ENCODE assay signal across 13 cellular contexts in the genomic region with DNA sequence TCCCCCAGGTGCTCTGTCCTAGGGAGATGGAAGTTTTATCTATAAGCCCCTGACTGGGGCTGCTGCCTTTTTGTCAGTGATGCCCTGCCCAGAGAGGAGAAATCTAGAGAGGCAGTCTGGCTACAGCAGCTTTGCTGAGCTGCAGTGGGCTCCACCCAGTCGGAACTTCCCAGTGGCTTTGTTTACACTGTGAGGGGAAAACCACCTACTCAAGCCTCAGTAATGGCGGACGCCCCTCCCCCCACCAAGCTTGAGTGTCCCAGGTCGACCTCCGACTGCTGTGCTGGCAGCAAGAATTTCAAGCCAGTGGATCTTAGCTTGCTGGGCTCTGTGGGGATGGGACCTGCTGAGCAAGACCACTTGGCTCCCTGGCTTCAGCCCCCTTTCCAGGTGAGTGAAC. TPM values are rescaled to one million over a fixed set of nuclear protein-coding genes. Genes with fewer than 3 reads are reported as not detected.
"Had no signal": no experiment of that assay in that cellular context is flagged by ENCODE, and none has a peak within 500 bp of the region (broad histone marks: within the 10 kb centered on the region; RNA-seq: fewer than 3 reads in every experiment).

No MANE protein-coding gene starts in this region.

RNA-seq across cellular contexts. Expression of gene SPINK13, which starts 12.3 kb away (rescaled TPM):
- total RNA-seq: activated B cell treated with CpG ODN at 0.5 μM for 24 hours; activated naive CD4-positive, alpha-beta T cell treated with anti-CD3 and anti-CD28 coated beads, Interleukin-2, amount 50 U/mL, for 72 hours; gastroesophageal sphincter; left cardiac atrium; lung microvascular endothelial cell; mucosa of descending colon; naive thymus-derived CD8-positive, alpha-beta T cell; omental fat pad; prostate gland; right lobe of liver; spleen; T-helper 1 cell treated with Interleukin-12 subunit alpha and Interleukin-12 subunit beta and Interleukin-4 antibody, amounts not matched to agents 30 ng/mL and 1 ng/mL, for 36 hours had no signal
- polyA plus RNA-seq: naive thymus-derived CD8-positive, alpha-beta T cell; spleen had no signal

RNA-seq across cellular contexts. Expression of gene SPINK7, which starts 31.3 kb away (rescaled TPM):
- total RNA-seq: activated B cell treated with CpG ODN at 0.5 μM for 24 hours; activated naive CD4-positive, alpha-beta T cell treated with anti-CD3 and anti-CD28 coated beads, Interleukin-2, amount 50 U/mL, for 72 hours; epithelial cell of proximal tubule; left cardiac atrium; lung microvascular endothelial cell; mucosa of descending colon; naive thymus-derived CD8-positive, alpha-beta T cell; omental fat pad; prostate gland; right lobe of liver; spleen; T-helper 1 cell treated with Interleukin-12 subunit alpha and Interleukin-12 subunit beta and Interleukin-4 antibody, amounts not matched to agents 30 ng/mL and 1 ng/mL, for 36 hours had no signal
- polyA plus RNA-seq: naive thymus-derived CD8-positive, alpha-beta T cell had no signal

RNA-seq across cellular contexts. Expression of gene MARCOL, which starts 42.6 kb away (rescaled TPM):
- total RNA-seq: activated B cell treated with CpG ODN at 0.5 μM for 24 hours; activated naive CD4-positive, alpha-beta T cell treated with anti-CD3 and anti-CD28 coated beads, Interleukin-2, amount 50 U/mL, for 72 hours; epithelial cell of proximal tubule; gastroesophageal sphincter; left cardiac atrium; lung microvascular endothelial cell; naive thymus-derived CD8-positive, alpha-beta T cell; omental fat pad; prostate gland; right lobe of liver; spleen; T-helper 1 cell treated with Interleukin-12 subunit alpha and Interleukin-12 subunit beta and Interleukin-4 antibody, amounts not matched to agents 30 ng/mL and 1 ng/mL, for 36 hours had no signal
- polyA plus RNA-seq: naive thymus-derived CD8-positive, alpha-beta T cell; spleen had no signal

RNA-seq across cellular contexts. Expression of gene SPINK9, which starts 54.5 kb away (rescaled TPM):
- total RNA-seq: activated B cell treated with CpG ODN at 0.5 μM for 24 hours; activated naive CD4-positive, alpha-beta T cell treated with anti-CD3 and anti-CD28 coated beads, Interleukin-2, amount 50 U/mL, for 72 hours; epithelial cell of proximal tubule; gastroesophageal sphincter; left cardiac atrium; lung microvascular endothelial cell; mucosa of descending colon; naive thymus-derived CD8-positive, alpha-beta T cell; omental fat pad; prostate gland; right lobe of liver; spleen; T-helper 1 cell treated with Interleukin-12 subunit alpha and Interleukin-12 subunit beta and Interleukin-4 antibody, amounts not matched to agents 30 ng/mL and 1 ng/mL, for 36 hours had no signal
- polyA plus RNA-seq: naive thymus-derived CD8-positive, alpha-beta T cell; spleen had no signal
